6 cellular contexts compared by ENCODE assay signal in genomic region chr17:50287290-50287689, GRCh38. TPM values are rescaled to one million over a fixed set of nuclear protein-coding genes. Genes with fewer than 3 reads are reported as not detected.
"Had no signal": no experiment of that assay in that cellular context is flagged by ENCODE, and none has a peak within 500 bp of the region (broad histone marks: within the 10 kb centered on the region; RNA-seq: fewer than 3 reads in every experiment).

No MANE protein-coding gene starts in this region.

RNA-seq across cellular contexts. Expression of gene TMEM92, which starts 13.0 kb away (rescaled TPM):
- total RNA-seq: dermis microvascular lymphatic vessel endothelial cell; fibroblast of villous mesenchyme; frontal cortex; lung microvascular endothelial cell; natural killer cell treated with Interleukin-12 subunit alpha and Interleukin-12 subunit beta and Interleukin-15 and Interleukin-18, amount 100 ng/mL, for 72 hours; thyroid gland had no signal
